In genomic region chr5:16037121-16037520, GRCh38 we compare ENCODE assay signal across 19 cellular contexts.
"Had no signal": no experiment of that assay in that cellular context is flagged by ENCODE, and none has a peak within 500 bp of the region (broad histone marks: within the 10 kb centered on the region; RNA-seq: fewer than 3 reads in every experiment).

No MANE protein-coding gene starts in this region.

- H3K9me3 Mint-ChIP-seq: memory B cell, neural crest cell had no signal

- H3K27me3 ChIP-seq: heart right ventricle, sigmoid colon had no signal

- ATAC-seq: heart right ventricle; lower lobe of right lung; natural killer cell; stimulated activated naive B cell treated with anti-CD40 and anti-IgM and Interleukin-4, amounts not matched to agents 10 μg/mL and 1 μg/mL and 100 μg/mL, for 72 hours had no signal

- H3K27me3 Mint-ChIP-seq: dendritic cell treated with granulocyte-macrophage colony-stimulating factor and Interleukin-4, amounts not matched to agents 40 ng/mL and 50 ng/mL, for 4 days; memory B cell; stimulated activated naive B cell treated with anti-CD40 and anti-IgM and Interleukin-4, amounts not matched to agents 10 μg/mL and 1 μg/mL and 100 μg/mL, for 72 hours had no signal

- DNase-seq: erythroblast; foreskin melanocyte; heart right ventricle; islet precursor cell; left cardiac atrium; left ventricle myocardium inferior; lower lobe of right lung; natural killer cell; sigmoid colon; stimulated activated CD4-positive, alpha-beta T cell treated with anti-CD3 and anti-CD28 coated beads, Interleukin-2, amount 100 ng/mL, for 24 hours; stimulated activated CD4-positive, alpha-beta T cell treated with anti-CD3 and anti-CD28 coated beads, Interleukin-4, amount 100 ng/mL, for 4 hours; stimulated activated naive B cell treated with anti-CD40 and anti-IgM and Interleukin-4, amounts not matched to agents 10 μg/mL and 1 μg/mL and 100 μg/mL, for 72 hours; trophoblast cell had no signal

- H3K4me1 ChIP-seq: heart right ventricle, left ventricle myocardium inferior, lower lobe of right lung, sigmoid colon had no signal

- FAIRE-seq: colon had no signal

- H3K4me1 Mint-ChIP-seq: memory B cell; natural killer cell; stimulated activated naive B cell treated with anti-CD40 and anti-IgM and Interleukin-4, amounts not matched to agents 10 μg/mL and 1 μg/mL and 100 μg/mL, for 72 hours had no signal

- H3K27ac Mint-ChIP-seq: dendritic cell treated with granulocyte-macrophage colony-stimulating factor and Interleukin-4, amounts not matched to agents 40 ng/mL and 50 ng/mL, for 4 days; memory B cell; mesothelial cell of epicardium; natural killer cell; stimulated activated naive B cell treated with anti-CD40 and anti-IgM and Interleukin-4, amounts not matched to agents 10 μg/mL and 1 μg/mL and 100 μg/mL, for 72 hours had no signal

- H3K27ac ChIP-seq: heart right ventricle, left ventricle myocardium inferior, lower lobe of right lung, sigmoid colon, skin epidermis had no signal

- H3K36me3 ChIP-seq: heart right ventricle, left ventricle myocardium inferior, lower lobe of right lung, sigmoid colon had no signal

- H3K9me3 ChIP-seq: heart right ventricle, left ventricle myocardium inferior, lower lobe of right lung, sigmoid colon had no signal

- H3K4me3 Mint-ChIP-seq: dendritic cell treated with granulocyte-macrophage colony-stimulating factor and Interleukin-4, amounts not matched to agents 40 ng/mL and 50 ng/mL, for 4 days; memory B cell; mesothelial cell of epicardium; natural killer cell; neural crest cell; stimulated activated naive B cell treated with anti-CD40 and anti-IgM and Interleukin-4, amounts not matched to agents 10 μg/mL and 1 μg/mL and 100 μg/mL, for 72 hours had no signal

- H3K4me3 ChIP-seq: heart right ventricle, left ventricle myocardium inferior, lower lobe of right lung, sigmoid colon, skin epidermis had no signal
